ENCODE assay signal across 1 cellular context in the genomic region with DNA sequence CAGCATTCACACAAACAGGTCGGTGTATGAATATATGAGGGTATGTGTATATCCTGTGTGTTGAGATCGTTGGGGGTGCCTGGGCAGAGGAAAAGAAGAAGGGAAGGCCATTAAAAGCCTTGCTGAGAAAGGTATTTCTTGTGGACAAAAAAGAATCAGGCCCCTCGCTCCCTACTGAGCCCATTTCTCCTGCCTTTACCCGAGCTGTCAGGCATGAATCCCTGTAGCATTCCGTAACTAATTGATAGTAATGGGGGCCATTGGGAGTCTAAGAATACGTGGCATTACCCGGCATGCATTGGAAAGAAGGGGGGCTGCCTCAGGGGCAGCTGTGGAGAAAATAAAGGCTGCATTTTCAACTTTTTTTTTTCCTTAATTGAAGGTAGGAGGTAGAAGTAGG.
TF ChIP-seq lines count a peak whose summit lies in the region.

No MANE protein-coding gene starts in this region.

TF ChIP-seq in IMR-90, 13 proteins besides CTCF, POLR2A, EP300 and RAD21 (continued from another document):
- no peak for TF ChIP-seq CEBPB (IDR thresholded peaks at IDR 0.05; ENCODE audit: low read depth, low read length)
- no peak for TF ChIP-seq SMC3 (IDR thresholded peaks at IDR 0.05; ENCODE audit: low read depth, low read length)
- no peak for TF ChIP-seq MAZ (IDR thresholded peaks at IDR 0.05; ENCODE audit: borderline replicate concordance, low read depth, low read length)
- TF ChIP-seq, protein P1, sequence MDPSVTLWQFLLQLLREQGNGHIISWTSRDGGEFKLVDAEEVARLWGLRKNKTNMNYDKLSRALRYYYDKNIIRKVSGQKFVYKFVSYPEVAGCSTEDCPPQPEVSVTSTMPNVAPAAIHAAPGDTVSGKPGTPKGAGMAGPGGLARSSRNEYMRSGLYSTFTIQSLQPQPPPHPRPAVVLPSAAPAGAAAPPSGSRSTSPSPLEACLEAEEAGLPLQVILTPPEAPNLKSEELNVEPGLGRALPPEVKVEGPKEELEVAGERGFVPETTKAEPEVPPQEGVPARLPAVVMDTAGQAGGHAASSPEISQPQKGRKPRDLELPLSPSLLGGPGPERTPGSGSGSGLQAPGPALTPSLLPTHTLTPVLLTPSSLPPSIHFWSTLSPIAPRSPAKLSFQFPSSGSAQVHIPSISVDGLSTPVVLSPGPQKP (IDR thresholded peaks at IDR 0.05; ENCODE audit: borderline replicate concordance, low read depth, low read length) = no peak
- no peak for TF ChIP-seq FOS (IDR thresholded peaks at IDR 0.05; ENCODE audit: low read depth, low read length)
